ENCODE assay signal across 24 cellular contexts in genomic region chr12:7395950-7396349, GRCh38. TPM values are rescaled to one million over a fixed set of nuclear protein-coding genes. Genes with fewer than 3 reads are reported as not detected.
DNase-seq lines count a peak whose midpoint lies in the region; ATAC-seq, FAIRE-seq and TF ChIP-seq lines count a peak whose summit lies in the region.
"Had no signal": no experiment of that assay in that cellular context is flagged by ENCODE, and none has a peak within 500 bp of the region (broad histone marks: within the 10 kb centered on the region; RNA-seq: fewer than 3 reads in every experiment).

No MANE protein-coding gene starts in this region.

- H3K56ac ChIP-seq in IMR-90 (ENCODE audit: extremely low read depth, insufficient read depth, low read length), result no peak overlapping the region

- H3K9ac ChIP-seq in IMR-90 (ENCODE audit: low read depth, low read length), result no peak overlapping the region
- no peak overlapping the region for H3K9ac ChIP-seq in astrocyte (ENCODE audit: low read length)
- H3K9ac ChIP-seq in mesenchymal stem cell (ENCODE audit: low read length), result no peak overlapping the region

- POLR2A ChIA-PET in activated CD4-positive, alpha-beta T cell treated with anti-CD3 and anti-CD28 coated beads for 36 hours (lab: Charles Lee), result no interaction called here
- POLR2A ChIA-PET in activated CD4-positive, alpha-beta T cell treated with anti-CD3 and anti-CD28 coated beads, Interleukin-2, amount 10 ng/mL, durations not matched to agents 7 days and 5 days (lab: Charles Lee), result no interaction called here
- POLR2A ChIA-PET in IMR-90 (lab: Charles Lee; ENCODE audit: unreplicated experiment), result no interaction called here

- no peak for DNase-seq in activated CD4-positive, alpha-beta T cell treated with anti-CD3 and anti-CD28 coated beads for 36 hours
- DNase-seq in activated CD4-positive, alpha-beta T cell treated with anti-CD3 and anti-CD28 coated beads, Interleukin-2, amount 10 ng/mL, durations not matched to agents 7 days and 5 days, result no peak
- DNase-seq in IMR-90 (peak; percentile 6), astrocyte (ENCODE audit: low read depth) (no peak), mesenchymal stem cell (peak; percentile 4), NCI-H2196 (lab: John Stamatoyannopoulos, UW; ENCODE audit: unreplicated experiment) (no peak)
- no peak for DNase-seq in activated naive CD4-positive, alpha-beta T cell treated with anti-CD3 and anti-CD28 coated beads for 36 hours
- DNase-seq: activated CD4-positive, alpha-beta T cell treated with anti-CD3 and anti-CD28 coated beads, Interleukin-2, amount 50 U/mL, for 4 hours; activated gamma-delta T cell; adrenal gland; Caco-2; GOT3; immature natural killer cell; left ventricle myocardium inferior; NCI-H187 treated with DMSO at 0.1 percent for 48 hours; NCI-H82; nephron progenitor cell; right lobe of liver; T-helper 17 cell; trophoblast cell; WERI-Rb-1 had no signal

- no peak overlapping the region for H3K27ac Mint-ChIP-seq in activated CD4-positive, alpha-beta T cell treated with anti-CD3 and anti-CD28 coated beads for 36 hours
- H3K27ac Mint-ChIP-seq in activated CD4-positive, alpha-beta T cell treated with anti-CD3 and anti-CD28 coated beads, Interleukin-2, amount 10 ng/mL, durations not matched to agents 7 days and 5 days, result no peak overlapping the region
- no peak overlapping the region for H3K27ac Mint-ChIP-seq in astrocyte (ENCODE audit: unreplicated experiment)
- H3K27ac Mint-ChIP-seq in activated naive CD4-positive, alpha-beta T cell treated with anti-CD3 and anti-CD28 coated beads for 36 hours, result no peak overlapping the region
- H3K27ac Mint-ChIP-seq: immature natural killer cell, nephron progenitor cell, T-helper 17 cell had no signal

- H3K4me3 Mint-ChIP-seq in activated CD4-positive, alpha-beta T cell treated with anti-CD3 and anti-CD28 coated beads for 36 hours, result no peak overlapping the region
- H3K4me3 Mint-ChIP-seq in activated CD4-positive, alpha-beta T cell treated with anti-CD3 and anti-CD28 coated beads, Interleukin-2, amount 10 ng/mL, durations not matched to agents 7 days and 5 days, result no peak overlapping the region
- no peak overlapping the region for H3K4me3 Mint-ChIP-seq in astrocyte (ENCODE audit: unreplicated experiment)
- no peak overlapping the region for H3K4me3 Mint-ChIP-seq in activated naive CD4-positive, alpha-beta T cell treated with anti-CD3 and anti-CD28 coated beads for 36 hours
- H3K4me3 Mint-ChIP-seq: immature natural killer cell, nephron progenitor cell, T-helper 17 cell had no signal

- H3K4me3 ChIP-seq in IMR-90 (ENCODE audit: insufficient read depth, low read depth, low read length), result no peak overlapping the region
- no peak overlapping the region for H3K4me3 ChIP-seq in astrocyte (ENCODE audit: insufficient read depth, low read depth, low read length)
- H3K4me3 ChIP-seq in mesenchymal stem cell (ENCODE audit: insufficient read depth in 1 of 2, low read depth in 1 of 2, low read length in 2 of 2), result no peak overlapping the region
- H3K4me3 ChIP-seq: adrenal gland, left ventricle myocardium inferior, right lobe of liver, SJSA1 had no signal

- H2AFZ ChIP-seq in IMR-90 (replicated peaks; ENCODE audit: low read length, poor library complexity) (no peak overlapping the region), astrocyte (ENCODE audit: low read depth, low read length) (no peak overlapping the region), mesenchymal stem cell (ENCODE audit: low read depth, low read length) (no peak overlapping the region)

- H3K23ac ChIP-seq in IMR-90 (ENCODE audit: low read depth, low read length), result no peak overlapping the region
- H3K23ac ChIP-seq in mesenchymal stem cell (ENCODE audit: low read length in 2 of 2), result no peak overlapping the region

- no peak overlapping the region for H2AK5ac ChIP-seq in IMR-90 (ENCODE audit: low read depth, low read length)
- no peak overlapping the region for H2AK5ac ChIP-seq in mesenchymal stem cell (ENCODE audit: low read length, severe bottlenecking)

- H3K27ac ChIP-seq in IMR-90 (ENCODE audit: insufficient read depth, low read length) (no peak overlapping the region), astrocyte (ENCODE audit: low read depth, low read length) (no peak overlapping the region), mesenchymal stem cell (ENCODE audit: low read length, poor library complexity, severe bottlenecking) (no peak overlapping the region)
- H3K27ac ChIP-seq: adrenal gland, left ventricle myocardium inferior, right lobe of liver, SJSA1, WERI-Rb-1 had no signal

- no peak overlapping the region for H2BK15ac ChIP-seq in IMR-90 (ENCODE audit: low read depth, low read length)
- H2BK15ac ChIP-seq in mesenchymal stem cell (ENCODE audit: low read depth, poor library complexity, severe bottlenecking), result no peak overlapping the region

- peak; percentile 71 for ATAC-seq in activated CD4-positive, alpha-beta T cell treated with anti-CD3 and anti-CD28 coated beads for 36 hours
- no peak for ATAC-seq in IMR-90 (ENCODE audit: low read depth)
- ATAC-seq in HG02678 (IDR thresholded peaks at IDR 0.05; ENCODE audit: unreplicated experiment), result no peak
- ATAC-seq: right lobe of liver, T-helper 17 cell had no signal

- no peaks in the 10 kb centered on the region for H3K27me3 Mint-ChIP-seq in activated CD4-positive, alpha-beta T cell treated with anti-CD3 and anti-CD28 coated beads for 36 hours
- H3K27me3 Mint-ChIP-seq in activated CD4-positive, alpha-beta T cell treated with anti-CD3 and anti-CD28 coated beads, Interleukin-2, amount 10 ng/mL, durations not matched to agents 7 days and 5 days, result peaks cover 11% of the 10 kb centered on the region
- no peaks in the 10 kb centered on the region for H3K27me3 Mint-ChIP-seq in astrocyte (ENCODE audit: low read depth, unreplicated experiment)
- H3K27me3 Mint-ChIP-seq in activated naive CD4-positive, alpha-beta T cell treated with anti-CD3 and anti-CD28 coated beads for 36 hours (ENCODE audit: low read depth), result no peaks in the 10 kb centered on the region
- H3K27me3 Mint-ChIP-seq: T-helper 17 cell had no signal

- TF ChIP-seq POLR2A in IMR-90 (IDR thresholded peaks at IDR 0.05; ENCODE audit: low read depth, low read length), result no peak

- no peak overlapping the region for H2BK120ac ChIP-seq in IMR-90 (ENCODE audit: low read depth, low read length)
- H2BK120ac ChIP-seq in mesenchymal stem cell (ENCODE audit: low read depth, low read length), result no peak overlapping the region

- H2AK9ac ChIP-seq in IMR-90 (replicated peaks; ENCODE audit: low read depth, low read length, poor library complexity), result no peak overlapping the region

- no peak overlapping the region for H2BK5ac ChIP-seq in IMR-90 (ENCODE audit: low read depth, low read length, poor library complexity, severe bottlenecking)
- no peak overlapping the region for H2BK5ac ChIP-seq in mesenchymal stem cell (ENCODE audit: low read depth, low read length, poor library complexity, severe bottlenecking)

- no TSS peak for BruUV-seq in IMR-90 (replicated peaks; lab: Mats Ljungman, UMichigan)

- H3K9me3 ChIP-seq in IMR-90 (ENCODE audit: control insufficient read depth, insufficient read depth, low read length) (peaks cover 2% of the 10 kb centered on the region; the same call in 1 of the 2 replicates), astrocyte (ENCODE audit: insufficient read depth, low read depth, low read length) (no peaks in the 10 kb centered on the region), mesenchymal stem cell (ENCODE audit: control insufficient read depth, low read length) (no peaks in the 10 kb centered on the region)
- H3K9me3 ChIP-seq: adrenal gland, Caco-2, right lobe of liver, SJSA1 had no signal

- H4K20me1 ChIP-seq in IMR-90 (ENCODE audit: insufficient read depth, low read length) (no peaks in the 10 kb centered on the region), astrocyte (ENCODE audit: insufficient read depth, low read length) (no peaks in the 10 kb centered on the region)

- H3K9me1 ChIP-seq in IMR-90 (ENCODE audit: insufficient read depth, low read length), result no peaks in the 10 kb centered on the region

- CTCF ChIA-PET in activated CD4-positive, alpha-beta T cell treated with anti-CD3 and anti-CD28 coated beads for 36 hours (lab: Charles Lee), result no interaction called here
- CTCF ChIA-PET in activated CD4-positive, alpha-beta T cell treated with anti-CD3 and anti-CD28 coated beads, Interleukin-2, amount 10 ng/mL, durations not matched to agents 7 days and 5 days (lab: Charles Lee), result no interaction called here
- CTCF ChIA-PET in IMR-90 (lab: Yijun Ruan, JAX), result no interaction called here
- CTCF ChIA-PET in activated naive CD4-positive, alpha-beta T cell treated with anti-CD3 and anti-CD28 coated beads for 36 hours (lab: Charles Lee), result interaction anchor here (0.6 kb wide), 1 partner anchor 515 kb away, joined by 3 read pairs; no protein-coding TSS in a partner anchor

- FAIRE-seq in astrocyte (lab: Jason Lieb, UNC), result peak; percentile 5
- FAIRE-seq: A204.1 had no signal

- H3K18ac ChIP-seq in IMR-90 (ENCODE audit: low read depth, low read length), result no peak overlapping the region
- no peak overlapping the region for H3K18ac ChIP-seq in mesenchymal stem cell (ENCODE audit: low read depth in 1 of 2, low read length in 2 of 2)

- no peak overlapping the region for H4K91ac ChIP-seq in IMR-90 (ENCODE audit: insufficient read depth, low read depth, low read length)
- peak overlapping the region; percentile 61 for H4K91ac ChIP-seq in mesenchymal stem cell (ENCODE audit: low read length)

- peaks cover 2% of the 10 kb centered on the region for H3K4me1 Mint-ChIP-seq in activated CD4-positive, alpha-beta T cell treated with anti-CD3 and anti-CD28 coated beads for 36 hours
- H3K4me1 Mint-ChIP-seq in activated CD4-positive, alpha-beta T cell treated with anti-CD3 and anti-CD28 coated beads, Interleukin-2, amount 10 ng/mL, durations not matched to agents 7 days and 5 days, result no peaks in the 10 kb centered on the region
- no peaks in the 10 kb centered on the region for H3K4me1 Mint-ChIP-seq in astrocyte (ENCODE audit: low read depth, unreplicated experiment)
- H3K4me1 Mint-ChIP-seq in activated naive CD4-positive, alpha-beta T cell treated with anti-CD3 and anti-CD28 coated beads for 36 hours (ENCODE audit: low read depth), result no peaks in the 10 kb centered on the region
- H3K4me1 Mint-ChIP-seq: immature natural killer cell, nephron progenitor cell, T-helper 17 cell had no signal

- H3K4me1 ChIP-seq in IMR-90 (ENCODE audit: control insufficient read depth, insufficient read depth, low read length), result no peaks in the 10 kb centered on the region
- H3K4me1 ChIP-seq in astrocyte (ENCODE audit: insufficient read depth, low read length), result no peaks in the 10 kb centered on the region
- H3K4me1 ChIP-seq in mesenchymal stem cell (ENCODE audit: control insufficient read depth, insufficient read depth, low read depth, low read length), result no peaks in the 10 kb centered on the region
- H3K4me1 ChIP-seq: adrenal gland, Caco-2, left ventricle myocardium inferior, right lobe of liver, SJSA1 had no signal

- no peaks in the 10 kb centered on the region for H3K36me3 Mint-ChIP-seq in activated CD4-positive, alpha-beta T cell treated with anti-CD3 and anti-CD28 coated beads for 36 hours (ENCODE audit: low read depth)
- peaks cover 1% of the 10 kb centered on the region for H3K36me3 Mint-ChIP-seq in activated CD4-positive, alpha-beta T cell treated with anti-CD3 and anti-CD28 coated beads, Interleukin-2, amount 10 ng/mL, durations not matched to agents 7 days and 5 days (ENCODE audit: low read depth)
- H3K36me3 Mint-ChIP-seq in astrocyte (ENCODE audit: low read depth, unreplicated experiment), result no peaks in the 10 kb centered on the region
- no peaks in the 10 kb centered on the region for H3K36me3 Mint-ChIP-seq in activated naive CD4-positive, alpha-beta T cell treated with anti-CD3 and anti-CD28 coated beads for 36 hours (ENCODE audit: low read depth)
- H3K36me3 Mint-ChIP-seq: immature natural killer cell had no signal

- H4K8ac ChIP-seq in IMR-90 (ENCODE audit: low read depth in 2 of 2, low read length in 2 of 2) (no peak overlapping the region), mesenchymal stem cell (ENCODE audit: low read length) (no peak overlapping the region)

- H3K79me1 ChIP-seq in IMR-90 (ENCODE audit: low read depth in 1 of 2, low read length in 2 of 2) (no peaks in the 10 kb centered on the region), mesenchymal stem cell (replicated peaks; ENCODE audit: low read length, poor library complexity, severe bottlenecking) (no peaks in the 10 kb centered on the region)

- no peak overlapping the region for H2BK20ac ChIP-seq in IMR-90 (ENCODE audit: low read depth, low read length)

- H3K14ac ChIP-seq in IMR-90 (replicated peaks; ENCODE audit: low read depth, low read length) (no peak overlapping the region), mesenchymal stem cell (ENCODE audit: low read length in 2 of 2) (no peak overlapping the region)

- in situ Hi-C loops in IMR-90 (cut with MboI; ENCODE audit: low sequenced_read_pairs), result no loop called here

- H3K27me3 ChIP-seq in IMR-90 (ENCODE audit: control insufficient read depth, insufficient read depth, low read length), result no peaks in the 10 kb centered on the region
- H3K27me3 ChIP-seq in astrocyte (ENCODE audit: insufficient read depth, low read length), result no peaks in the 10 kb centered on the region
- no peaks in the 10 kb centered on the region for H3K27me3 ChIP-seq in mesenchymal stem cell (ENCODE audit: control insufficient read depth in 1 of 2, insufficient read depth in 1 of 2, low read length in 2 of 2)
- H3K27me3 ChIP-seq: adrenal gland, right lobe of liver, SJSA1 had no signal

- intact Hi-C loops in activated CD4-positive, alpha-beta T cell treated with anti-CD3 and anti-CD28 coated beads for 36 hours (cut with DNase I, micrococcal nuclease), result no loop called here
- intact Hi-C loops in IMR-90 (cut with micrococcal nuclease), result no loop called here
- intact Hi-C loops in activated naive CD4-positive, alpha-beta T cell treated with anti-CD3 and anti-CD28 coated beads for 36 hours (cut with micrococcal nuclease), result no loop called here

- H3K79me2 ChIP-seq in astrocyte (ENCODE audit: insufficient read depth, low read length), result no peaks in the 10 kb centered on the region

- no peak overlapping the region for H2BK12ac ChIP-seq in mesenchymal stem cell (ENCODE audit: low read length in 2 of 2)

- H3K4ac ChIP-seq in IMR-90 (ENCODE audit: low read depth, low read length) (no peak overlapping the region), mesenchymal stem cell (ENCODE audit: low read depth in 1 of 2, low read length in 2 of 2) (no peak overlapping the region)

- H3K36me3 ChIP-seq in IMR-90 (ENCODE audit: control insufficient read depth, insufficient read depth, low read length) (no peaks in the 10 kb centered on the region), astrocyte (ENCODE audit: insufficient read depth, low read length) (no peaks in the 10 kb centered on the region), mesenchymal stem cell (ENCODE audit: control insufficient read depth in 1 of 2, insufficient read depth in 2 of 2, low read depth in 1 of 2, low read length in 2 of 2) (peaks cover 0 to 3% of the 10 kb centered on the region in 2 experiments)
- H3K36me3 ChIP-seq: adrenal gland, left ventricle myocardium inferior, right lobe of liver, SJSA1, WERI-Rb-1 had no signal

- H3K4me2 ChIP-seq in IMR-90 (ENCODE audit: low read depth, low read length) (no peak overlapping the region), astrocyte (ENCODE audit: low read length) (no peak overlapping the region), mesenchymal stem cell (ENCODE audit: low read length, poor library complexity, severe bottlenecking) (no peak overlapping the region)

- no peak for TF ChIP-seq RAD21 in IMR-90 (IDR thresholded peaks at IDR 0.05; ENCODE audit: low read length)

- dilution Hi-C loops in IMR-90 (cut with HindIII; ENCODE audit: low sequenced_read_pairs, unreplicated experiment), result no loop called here

- TF ChIP-seq CTCF in IMR-90 (conservative IDR thresholded peaks at IDR 0.05; ENCODE audit: low read depth, low read length) (no peak), astrocyte (IDR thresholded peaks at IDR 0.05; ENCODE audit: insufficient read depth, low read depth, low read length) (no peak)

- no peak overlapping the region for H4K5ac ChIP-seq in IMR-90 (ENCODE audit: low read depth, low read length)

- WGBS in IMR-90 (ENCODE audit: extremely low coverage in 2 of 2, insufficient read length in 1 of 2), 2 experiments, result 40% methylated on average over 1 of the region's 5 CpGs; no CpG with 5 or more reads in 1 of the 2 experiments
- 83% methylated on average over 5 of the region's 5 CpGs for WGBS in mesenchymal stem cell

- H3K9me3 Mint-ChIP-seq in activated CD4-positive, alpha-beta T cell treated with anti-CD3 and anti-CD28 coated beads for 36 hours (ENCODE audit: low read depth), result no peaks in the 10 kb centered on the region
- H3K9me3 Mint-ChIP-seq in activated CD4-positive, alpha-beta T cell treated with anti-CD3 and anti-CD28 coated beads, Interleukin-2, amount 10 ng/mL, durations not matched to agents 7 days and 5 days, result peaks cover 2% of the 10 kb centered on the region
- peaks cover 2% of the 10 kb centered on the region for H3K9me3 Mint-ChIP-seq in astrocyte (ENCODE audit: unreplicated experiment)
- H3K9me3 Mint-ChIP-seq in activated naive CD4-positive, alpha-beta T cell treated with anti-CD3 and anti-CD28 coated beads for 36 hours, result peaks cover 6% of the 10 kb centered on the region

RNA-seq across cellular contexts. Expression of gene CD163L1, which starts 48.0 kb away (rescaled TPM):
- not detected for total RNA-seq in activated CD4-positive, alpha-beta T cell treated with anti-CD3 and anti-CD28 coated beads for 36 hours
- not detected for total RNA-seq in activated CD4-positive, alpha-beta T cell treated with anti-CD3 and anti-CD28 coated beads, Interleukin-2, amount 10 ng/mL, durations not matched to agents 7 days and 5 days
- 1.4 and 1.6 TPM in 2 replicates for total RNA-seq in IMR-90 (2012; rRNA removed)
- 0.50 and 0.53 TPM in 2 replicates for polyA plus RNA-seq in IMR-90 (2012; rRNA removed)
- 0.21 and 0.96 TPM in 2 replicates for polyA plus RNA-seq in IMR-90 (2012; cell fraction: cytosol; rRNA removed)
- 0.22 and 0.73 TPM in 2 replicates for polyA plus RNA-seq in IMR-90 (2012; cell fraction: nucleus; rRNA removed; ENCODE audit: low replicate concordance)
- 1.3 and 1.6 TPM in 2 replicates for total RNA-seq in astrocyte
- 2.1 TPM for polyA plus RNA-seq in mesenchymal stem cell (2013, experiment 1 of 2)
- polyA plus RNA-seq in mesenchymal stem cell (2013, experiment 2 of 2), result 2.7 TPM
- not detected for total RNA-seq in activated naive CD4-positive, alpha-beta T cell treated with anti-CD3 and anti-CD28 coated beads for 36 hours
- polyA plus RNA-seq: immature natural killer cell had no signal

Comparison
In these comparisons a context has a peak if more than half of its experiments do, and no peak if none do; other contexts are left out.
1. DNase-seq: peak in IMR-90 (single experiment) and mesenchymal stem cell (single experiment); none in activated CD4-positive, alpha-beta T cell treated with anti-CD3 and anti-CD28 coated beads for 36 hours (single experiment), activated CD4-positive, alpha-beta T cell treated with anti-CD3 and anti-CD28 coated beads, Interleukin-2, amount 10 ng/mL, durations not matched to agents 7 days and 5 days (single experiment), astrocyte (single experiment), activated naive CD4-positive, alpha-beta T cell treated with anti-CD3 and anti-CD28 coated beads for 36 hours (single experiment) and NCI-H2196 (single experiment).